ENCODE assay signal across 20 cellular contexts in genomic region chr10:23445591-23445990, GRCh38. TPM values are rescaled to one million over a fixed set of nuclear protein-coding genes. Genes with fewer than 3 reads are reported as not detected.
DNase-seq lines count a peak whose midpoint lies in the region; ATAC-seq, FAIRE-seq and TF ChIP-seq lines count a peak whose summit lies in the region.
"Had no signal": no experiment of that assay in that cellular context is flagged by ENCODE, and none has a peak within 500 bp of the region (broad histone marks: within the 10 kb centered on the region; RNA-seq: fewer than 3 reads in every experiment).

No MANE protein-coding gene starts in this region.

- peak overlapping the region; percentile 29 for H3K4me3 Mint-ChIP-seq in activated CD4-positive, alpha-beta T cell treated with anti-CD3 and anti-CD28 coated beads, Interleukin-2, amount 10 ng/mL, durations not matched to agents 24 days and 14 days
- peak overlapping the region; percentile 6 for H3K4me3 Mint-ChIP-seq in activated T-helper 2 cell treated with anti-CD3 and anti-CD28 coated beads, Interferon-gamma antibody, Interleukin-2, Interleukin-4, amounts not matched to agents 10 μg/mL and 5 μg/mL and 100 μg/mL, durations not matched to agents 14 hours and 24 hours and 36 hours (ENCODE audit: low read depth)
- no peak overlapping the region for H3K4me3 Mint-ChIP-seq in stimulated activated effector memory CD8-positive, alpha-beta T cell treated with anti-CD3 and anti-CD28 coated beads, Interleukin-12 subunit alpha, Interleukin-12 subunit beta, amount 100 ng/mL, for 72 hours
- H3K4me3 Mint-ChIP-seq: activated naive CD4-positive, alpha-beta T cell treated with anti-CD3 and anti-CD28 coated beads, Interleukin-2, amount 10 ng/mL, durations not matched to agents 7 days and 5 days had no signal

- intact Hi-C loops in activated CD4-positive, alpha-beta T cell treated with anti-CD3 and anti-CD28 coated beads, Interleukin-2, amount 10 ng/mL, durations not matched to agents 24 days and 14 days (cut with micrococcal nuclease) = loop anchor here (5.0 to 10.0 kb wide), 2 partner anchors 87 to 1279 kb away; partner anchors contain the start of gene ARHGAP21
- intact Hi-C loops in activated T-helper 2 cell treated with anti-CD3 and anti-CD28 coated beads, Interferon-gamma antibody, Interleukin-2, Interleukin-4, amounts not matched to agents 10 μg/mL and 5 μg/mL and 100 μg/mL, durations not matched to agents 14 hours and 24 hours and 36 hours (cut with micrococcal nuclease) = loop anchor here (5.0 to 10.0 kb wide), 4 partner anchors 51 to 113 kb away; no protein-coding TSS in a partner anchor
- intact Hi-C loops in psoas muscle (cut with DNase I) (no loop called here), colonic mucosa (cut with DNase I) (no loop called here)

- H3K27me3 Mint-ChIP-seq in activated CD4-positive, alpha-beta T cell treated with anti-CD3 and anti-CD28 coated beads, Interleukin-2, amount 10 ng/mL, durations not matched to agents 24 days and 14 days = no peaks in the 10 kb centered on the region
- H3K27me3 Mint-ChIP-seq in activated T-helper 2 cell treated with anti-CD3 and anti-CD28 coated beads, Interferon-gamma antibody, Interleukin-2, Interleukin-4, amounts not matched to agents 10 μg/mL and 5 μg/mL and 100 μg/mL, durations not matched to agents 14 hours and 24 hours and 36 hours (ENCODE audit: low read depth) = no peaks in the 10 kb centered on the region
- H3K27me3 Mint-ChIP-seq: activated naive CD4-positive, alpha-beta T cell treated with anti-CD3 and anti-CD28 coated beads, Interleukin-2, amount 10 ng/mL, durations not matched to agents 7 days and 5 days had no signal

- H3K4me1 Mint-ChIP-seq in activated CD4-positive, alpha-beta T cell treated with anti-CD3 and anti-CD28 coated beads, Interleukin-2, amount 10 ng/mL, durations not matched to agents 24 days and 14 days = peaks cover 54% of the 10 kb centered on the region
- H3K4me1 Mint-ChIP-seq in activated T-helper 2 cell treated with anti-CD3 and anti-CD28 coated beads, Interferon-gamma antibody, Interleukin-2, Interleukin-4, amounts not matched to agents 10 μg/mL and 5 μg/mL and 100 μg/mL, durations not matched to agents 14 hours and 24 hours and 36 hours (ENCODE audit: low read depth) = peaks cover 58% of the 10 kb centered on the region
- H3K4me1 Mint-ChIP-seq in stimulated activated effector memory CD8-positive, alpha-beta T cell treated with anti-CD3 and anti-CD28 coated beads, Interleukin-12 subunit alpha, Interleukin-12 subunit beta, amount 100 ng/mL, for 72 hours = peaks cover 47% of the 10 kb centered on the region

- no peaks in the 10 kb centered on the region for H3K9me3 Mint-ChIP-seq in activated CD4-positive, alpha-beta T cell treated with anti-CD3 and anti-CD28 coated beads, Interleukin-2, amount 10 ng/mL, durations not matched to agents 24 days and 14 days
- no peaks in the 10 kb centered on the region for H3K9me3 Mint-ChIP-seq in activated T-helper 2 cell treated with anti-CD3 and anti-CD28 coated beads, Interferon-gamma antibody, Interleukin-2, Interleukin-4, amounts not matched to agents 10 μg/mL and 5 μg/mL and 100 μg/mL, durations not matched to agents 14 hours and 24 hours and 36 hours
- no peaks in the 10 kb centered on the region for H3K9me3 Mint-ChIP-seq in stimulated activated effector memory CD8-positive, alpha-beta T cell treated with anti-CD3 and anti-CD28 coated beads, Interleukin-12 subunit alpha, Interleukin-12 subunit beta, amount 100 ng/mL, for 72 hours
- H3K9me3 Mint-ChIP-seq: activated naive CD4-positive, alpha-beta T cell treated with anti-CD3 and anti-CD28 coated beads, Interleukin-2, amount 10 ng/mL, durations not matched to agents 7 days and 5 days had no signal

- no peak for DNase-seq in activated CD4-positive, alpha-beta T cell treated with anti-CD3 and anti-CD28 coated beads, Interleukin-2, amount 10 ng/mL, durations not matched to agents 24 days and 14 days
- DNase-seq in activated CD4-positive, alpha-beta T cell treated with anti-CD3 and anti-CD28 coated beads, Interleukin-2, amount 50 U/mL, for 48 hours = no peak
- DNase-seq in GM19239 (ENCODE audit: insufficient read length, low spot score) (no peak), psoas muscle (no peak), colonic mucosa (no peak)
- no peak for DNase-seq in activated T-helper 2 cell treated with anti-CD3 and anti-CD28 coated beads, Interferon-gamma antibody, Interleukin-2, Interleukin-4, amounts not matched to agents 10 μg/mL and 5 μg/mL and 100 μg/mL, durations not matched to agents 14 hours and 24 hours and 36 hours (ENCODE audit: low spot score)
- DNase-seq in stimulated activated effector memory CD8-positive, alpha-beta T cell treated with anti-CD3 and anti-CD28 coated beads, Interleukin-12 subunit alpha, Interleukin-12 subunit beta, amount 100 ng/mL, for 72 hours (ENCODE audit: low spot score in 2 of 2) = no peak
- DNase-seq: activated naive CD4-positive, alpha-beta T cell treated with anti-CD3 and anti-CD28 coated beads, Interleukin-2, amount 10 ng/mL, durations not matched to agents 7 days and 5 days; Caco-2; central memory CD4-positive, alpha-beta T cell; DMS79 treated with DMSO at 0.1 percent for 48 hours; foreskin keratinocyte; KG1; lower lobe of right lung; small intestine; stimulated activated naive CD4-positive, alpha-beta T cell had no signal

- H3K4me3 ChIP-seq in psoas muscle = peak overlapping the region; percentile 2
- H3K4me3 ChIP-seq in colonic mucosa = no peak overlapping the region
- H3K4me3 ChIP-seq: ascending aorta, lower lobe of right lung, prostate gland had no signal

- ATAC-seq in psoas muscle (no peak), GM19324 (IDR thresholded peaks at IDR 0.05; ENCODE audit: low FRiP score, unreplicated experiment) (no peak)
- ATAC-seq in stimulated activated effector memory CD8-positive, alpha-beta T cell treated with anti-CD3 and anti-CD28 coated beads, Interleukin-12 subunit alpha, Interleukin-12 subunit beta, amount 100 ng/mL, for 72 hours = no peak
- ATAC-seq: foreskin keratinocyte, lower lobe of right lung had no signal

- peaks cover 32% of the 10 kb centered on the region for H3K4me1 ChIP-seq in psoas muscle
- peaks cover 11% of the 10 kb centered on the region for H3K4me1 ChIP-seq in colonic mucosa
- H3K4me1 ChIP-seq: foreskin keratinocyte, prostate gland had no signal

- no peak for TF ChIP-seq CTCF in psoas muscle (IDR thresholded peaks at IDR 0.05)
- no peak for TF ChIP-seq CTCF in colonic mucosa (IDR thresholded peaks at IDR 0.05)

- H3K27ac ChIP-seq in psoas muscle (peak overlapping the region; percentile 72), colonic mucosa (no peak overlapping the region)
- H3K27ac ChIP-seq: ascending aorta, foreskin keratinocyte, lower lobe of right lung, prostate gland had no signal

- H3K36me3 ChIP-seq in psoas muscle (ENCODE audit: insufficient read depth in 1 of 2, low read depth in 1 of 2) (peaks cover 0 to 28% of the 10 kb centered on the region in 2 donors), colonic mucosa (no peaks in the 10 kb centered on the region)
- H3K36me3 ChIP-seq: lower lobe of right lung, prostate gland had no signal

- H3K27me3 ChIP-seq in psoas muscle (ENCODE audit: insufficient read depth in 3 of 3, low read length in 2 of 3) (no peaks in the 10 kb centered on the region), colonic mucosa (no peaks in the 10 kb centered on the region)
- H3K27me3 ChIP-seq: ascending aorta, foreskin keratinocyte had no signal

- FAIRE-seq in GM19239 (lab: Jason Lieb, UNC) = peak; percentile 52
- FAIRE-seq: islet of Langerhans, small intestine had no signal

- H3K36me3 Mint-ChIP-seq in activated CD4-positive, alpha-beta T cell treated with anti-CD3 and anti-CD28 coated beads, Interleukin-2, amount 10 ng/mL, durations not matched to agents 24 days and 14 days (ENCODE audit: low read depth) = peaks cover 37% of the 10 kb centered on the region
- peaks cover 40% of the 10 kb centered on the region for H3K36me3 Mint-ChIP-seq in activated T-helper 2 cell treated with anti-CD3 and anti-CD28 coated beads, Interferon-gamma antibody, Interleukin-2, Interleukin-4, amounts not matched to agents 10 μg/mL and 5 μg/mL and 100 μg/mL, durations not matched to agents 14 hours and 24 hours and 36 hours (ENCODE audit: low read depth)
- H3K36me3 Mint-ChIP-seq in stimulated activated effector memory CD8-positive, alpha-beta T cell treated with anti-CD3 and anti-CD28 coated beads, Interleukin-12 subunit alpha, Interleukin-12 subunit beta, amount 100 ng/mL, for 72 hours = no peaks in the 10 kb centered on the region

- no peak overlapping the region for H3K9ac ChIP-seq in colonic mucosa (ENCODE audit: low read depth in 2 of 2, low read length in 2 of 2)

- no peaks in the 10 kb centered on the region for H3K9me3 ChIP-seq in psoas muscle
- no peaks in the 10 kb centered on the region for H3K9me3 ChIP-seq in colonic mucosa
- H3K9me3 ChIP-seq: ascending aorta, Caco-2, lower lobe of right lung, prostate gland had no signal

- WGBS in psoas muscle, 3 donors = 74 to 83% (median 80%) methylated on average over 5 of the region's 5 CpGs

- H3K27ac Mint-ChIP-seq in activated CD4-positive, alpha-beta T cell treated with anti-CD3 and anti-CD28 coated beads, Interleukin-2, amount 10 ng/mL, durations not matched to agents 24 days and 14 days = peak overlapping the region; percentile 14
- H3K27ac Mint-ChIP-seq in activated T-helper 2 cell treated with anti-CD3 and anti-CD28 coated beads, Interferon-gamma antibody, Interleukin-2, Interleukin-4, amounts not matched to agents 10 μg/mL and 5 μg/mL and 100 μg/mL, durations not matched to agents 14 hours and 24 hours and 36 hours = peak overlapping the region; percentile 42
- no peak overlapping the region for H3K27ac Mint-ChIP-seq in stimulated activated effector memory CD8-positive, alpha-beta T cell treated with anti-CD3 and anti-CD28 coated beads, Interleukin-12 subunit alpha, Interleukin-12 subunit beta, amount 100 ng/mL, for 72 hours
- H3K27ac Mint-ChIP-seq: activated naive CD4-positive, alpha-beta T cell treated with anti-CD3 and anti-CD28 coated beads, Interleukin-2, amount 10 ng/mL, durations not matched to agents 7 days and 5 days had no signal

RNA-seq across cellular contexts. Expression of gene OTUD1, which starts 6.7 kb away (rescaled TPM):
- total RNA-seq in activated CD4-positive, alpha-beta T cell treated with anti-CD3 and anti-CD28 coated beads, Interleukin-2, amount 10 ng/mL, durations not matched to agents 24 days and 14 days = 12.6 and 12.8 TPM in 2 replicates
- total RNA-seq in activated T-helper 2 cell treated with anti-CD3 and anti-CD28 coated beads, Interferon-gamma antibody, Interleukin-2, Interleukin-4, amounts not matched to agents 10 μg/mL and 5 μg/mL and 100 μg/mL, durations not matched to agents 14 hours and 24 hours and 36 hours = 9.7 and 10.2 TPM in 2 replicates
- total RNA-seq in psoas muscle = 100 to 1,000 TPM in 2 of 4 donors, 10 to 100 TPM in 2; 19.7 to 165 (median 95.0) TPM
- polyA plus RNA-seq in psoas muscle = 10 to 100 TPM in 1 of 3 donors, 1 to 10 TPM in 2; 1.9 to 73.1 (median 9.4) TPM
- 10 to 100 TPM in 1 of 2 donors, 1 to 10 TPM in 1; 6.6 to 20.7 TPM for total RNA-seq in colonic mucosa

Comparison
In these comparisons a context has a peak if more than half of its experiments do, and no peak if none do; other contexts are left out.
1. intact Hi-C loops: an anchor here in activated CD4-positive, alpha-beta T cell treated with anti-CD3 and anti-CD28 coated beads, Interleukin-2, amount 10 ng/mL, durations not matched to agents 24 days and 14 days (5.0 to 10.0 kb wide) and activated T-helper 2 cell treated with anti-CD3 and anti-CD28 coated beads, Interferon-gamma antibody, Interleukin-2, Interleukin-4, amounts not matched to agents 10 μg/mL and 5 μg/mL and 100 μg/mL, durations not matched to agents 14 hours and 24 hours and 36 hours (5.0 to 10.0 kb wide); none called in psoas muscle and colonic mucosa.